Comparison of ENCODE assay signal across 8 cellular contexts in genomic region chr5:64074533-64074932, GRCh38.
DNase-seq lines count a peak whose midpoint lies in the region; ATAC-seq and TF ChIP-seq lines count a peak whose summit lies in the region.

No MANE protein-coding gene starts in this region.

- H2AFZ ChIP-seq in hepatocyte, result no peak overlapping the region

- peak; percentile 18 for DNase-seq in ELF-1 (ENCODE audit: low read depth, low spot score)
- peak; percentile 43 for DNase-seq in GM20000 (ENCODE audit: low spot score)
- peak; percentile 43 for DNase-seq in SW480 (ENCODE audit: low spot score)
- DNase-seq in hepatocyte (ENCODE audit: low spot score), result peak; percentile 61
- no peak for DNase-seq in NCI-H128 (lab: John Stamatoyannopoulos, UW; ENCODE audit: unreplicated experiment)
- no peak for DNase-seq in activated effector memory CD4-positive, alpha-beta T cell treated with anti-CD3 and anti-CD28 coated beads, Interleukin-2, amount 50 U/mL, for 16 hours
- no peak for DNase-seq in activated CD4-positive, alpha-beta T cell treated with anti-CD3 and anti-CD28 coated beads, Interleukin-2, amount 50 U/mL, for 4 hours

- no peaks in the 10 kb centered on the region for H3K9me2 ChIP-seq in hepatocyte (replicated peaks; ENCODE audit: insufficient read depth)

- no peak overlapping the region for H3K4me2 ChIP-seq in hepatocyte

- ATAC-seq in HG03571 (IDR thresholded peaks at IDR 0.05; ENCODE audit: unreplicated experiment), result peak; percentile 86

- no peaks in the 10 kb centered on the region for H3K79me2 ChIP-seq in hepatocyte

- peak; percentile 49 for TF ChIP-seq CTCF in GM20000 (IDR thresholded peaks at IDR 0.05; ENCODE audit: extremely low read depth, missing control alignments)
- TF ChIP-seq CTCF in hepatocyte (IDR thresholded peaks at IDR 0.05; ENCODE audit: poor library complexity), result peak; percentile 64

- H3K27ac ChIP-seq in hepatocyte, result no peak overlapping the region

- H3K27me3 ChIP-seq in hepatocyte, result no peaks in the 10 kb centered on the region

- H3K9me3 ChIP-seq in hepatocyte (ENCODE audit: low read depth), result no peaks in the 10 kb centered on the region

- H3K36me3 ChIP-seq in hepatocyte (replicated peaks; ENCODE audit: insufficient read depth, low read depth), result no peaks in the 10 kb centered on the region

- H3K4me1 ChIP-seq in hepatocyte (ENCODE audit: insufficient read depth), result no peaks in the 10 kb centered on the region

- 20% methylated on average over 2 of the region's 2 CpGs for WGBS in hepatocyte (ENCODE audit: low lambda C conversion rate, missing lambda C conversion rate)

- H4K20me1 ChIP-seq in hepatocyte (ENCODE audit: insufficient read depth, poor library complexity, severe bottlenecking), result no peaks in the 10 kb centered on the region

- H3K4me3 ChIP-seq in hepatocyte, result no peak overlapping the region

Comparison
In these comparisons a context has a peak if more than half of its experiments do, and no peak if none do; other contexts are left out.
1. DNase-seq: peak in ELF-1 (single experiment), GM20000 (single experiment), SW480 (single experiment) and hepatocyte (single experiment); none in NCI-H128 (single experiment), activated effector memory CD4-positive, alpha-beta T cell treated with anti-CD3 and anti-CD28 coated beads, Interleukin-2, amount 50 U/mL, for 16 hours (single experiment) and activated CD4-positive, alpha-beta T cell treated with anti-CD3 and anti-CD28 coated beads, Interleukin-2, amount 50 U/mL, for 4 hours (0 of 2).